11 cellular contexts compared by ENCODE assay signal in the genomic region with DNA sequence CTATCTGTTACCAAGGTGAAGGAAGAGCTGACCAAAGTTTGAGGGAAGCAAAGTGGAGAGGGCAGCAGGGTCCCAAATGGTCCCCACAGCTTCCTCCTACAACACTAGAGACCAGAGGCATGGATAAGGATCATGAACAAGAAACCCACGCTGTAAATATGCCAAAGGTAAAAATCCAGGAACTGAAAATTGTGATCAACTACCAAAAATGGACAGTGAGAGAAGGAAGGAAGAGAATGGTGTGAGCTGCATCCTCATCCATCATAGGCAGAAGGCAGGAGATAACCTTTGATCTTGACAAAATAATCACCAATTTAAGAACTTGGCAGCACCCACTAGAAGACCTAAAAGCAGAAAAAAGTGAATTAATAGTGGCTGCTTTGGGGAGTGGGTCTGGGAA.
DNase-seq lines count a peak whose midpoint lies in the region; ATAC-seq and TF ChIP-seq lines count a peak whose summit lies in the region.
"Had no signal": no experiment of that assay in that cellular context is flagged by ENCODE, and none has a peak within 500 bp of the region (broad histone marks: within the 10 kb centered on the region; RNA-seq: fewer than 3 reads in every experiment).

No MANE protein-coding gene starts in this region.

- peaks cover 6% of the 10 kb centered on the region for H3K36me3 ChIP-seq in CD4-positive, CD25-positive, alpha-beta regulatory T cell (ENCODE audit: control insufficient read depth, insufficient read depth, low read length)
- H3K36me3 ChIP-seq in neural cell (ENCODE audit: insufficient read depth, low read length) (no peaks in the 10 kb centered on the region), hepatocyte (replicated peaks; ENCODE audit: insufficient read depth, low read depth) (no peaks in the 10 kb centered on the region)

- H3K9ac ChIP-seq in neural cell (ENCODE audit: low read length), result no peak overlapping the region

- peak overlapping the region; percentile 65 for H3K4me3 ChIP-seq in CD4-positive, CD25-positive, alpha-beta regulatory T cell (ENCODE audit: low read depth, low read length)
- peak overlapping the region; percentile 38 for H3K4me3 ChIP-seq in Jurkat, Clone E6-1 (ENCODE audit: low read length)
- H3K4me3 ChIP-seq in neural cell (ENCODE audit: low read length) (peak overlapping the region; percentile 82), hepatocyte (no peak overlapping the region)

- no peaks in the 10 kb centered on the region for H3K9me2 ChIP-seq in neural cell (ENCODE audit: insufficient read depth, low read length)
- no peaks in the 10 kb centered on the region for H3K9me2 ChIP-seq in hepatocyte (replicated peaks; ENCODE audit: insufficient read depth)

- peaks cover 36 to 88% (median 78%) of the 10 kb centered on the region in 4 donors for H3K4me1 Mint-ChIP-seq in CD4-positive, CD25-positive, alpha-beta regulatory T cell
- peaks cover 87% of the 10 kb centered on the region for H3K4me1 Mint-ChIP-seq in activated naive CD8-positive, alpha-beta T cell (ENCODE audit: low read depth)

- no peak for ATAC-seq in CD4-positive, CD25-positive, alpha-beta regulatory T cell (ENCODE audit: low read depth in 2 of 2)
- no peak for ATAC-seq in HG02973 (IDR thresholded peaks at IDR 0.05; ENCODE audit: unreplicated experiment)

- peak overlapping the region; percentile 62 to 95 (median 78) for H3K4me3 Mint-ChIP-seq in CD4-positive, CD25-positive, alpha-beta regulatory T cell
- peak overlapping the region; percentile 74 for H3K4me3 Mint-ChIP-seq in activated naive CD8-positive, alpha-beta T cell

- no peak for DNase-seq in CD4-positive, CD25-positive, alpha-beta regulatory T cell
- no peak for DNase-seq in Jurkat, Clone E6-1 (ENCODE audit: low read depth, low spot score)
- DNase-seq in GM13976 (ENCODE audit: low spot score), result no peak
- no peak for DNase-seq in hepatocyte (ENCODE audit: low spot score)
- DNase-seq in NCI-H446 treated with DMSO at 0.1 percent for 48 hours (lab: John Stamatoyannopoulos, UW), result no peak
- DNase-seq: DMS153; NCI-H524; stimulated activated CD4-positive, alpha-beta T cell treated with anti-CD3 and anti-CD28 coated beads, Interleukin-1b, Interleukin-23, amount 100 ng/mL, for 48 hours had no signal

- peaks cover 64% of the 10 kb centered on the region for H3K79me2 ChIP-seq in neural cell (replicated peaks; ENCODE audit: insufficient read depth, low read length)
- peaks cover 96% of the 10 kb centered on the region for H3K79me2 ChIP-seq in hepatocyte

- peak overlapping the region; percentile 83 to 89 (median 87) for H3K27ac Mint-ChIP-seq in CD4-positive, CD25-positive, alpha-beta regulatory T cell
- peak overlapping the region; percentile 95 for H3K27ac Mint-ChIP-seq in activated naive CD8-positive, alpha-beta T cell

- TF ChIP-seq EP300 in neural cell (conservative IDR thresholded peaks at IDR 0.05; ENCODE audit: poor library complexity, severe bottlenecking), result no peak

- H3K27me3 Mint-ChIP-seq in CD4-positive, CD25-positive, alpha-beta regulatory T cell, result no peaks in the 10 kb centered on the region
- H3K27me3 Mint-ChIP-seq in activated naive CD8-positive, alpha-beta T cell, result no peaks in the 10 kb centered on the region

- no peaks in the 10 kb centered on the region for H3K9me3 Mint-ChIP-seq in CD4-positive, CD25-positive, alpha-beta regulatory T cell
- no peaks in the 10 kb centered on the region for H3K9me3 Mint-ChIP-seq in activated naive CD8-positive, alpha-beta T cell (ENCODE audit: low read depth)

- H3K4me1 ChIP-seq in CD4-positive, CD25-positive, alpha-beta regulatory T cell (ENCODE audit: control insufficient read depth, insufficient read depth, low read length, poor library complexity, severe bottlenecking), result peaks cover 88% of the 10 kb centered on the region
- peaks cover 36% of the 10 kb centered on the region for H3K4me1 ChIP-seq in hepatocyte (ENCODE audit: insufficient read depth)

- H3K27me3 ChIP-seq in CD4-positive, CD25-positive, alpha-beta regulatory T cell (ENCODE audit: control insufficient read depth, insufficient read depth, low read length), result no peaks in the 10 kb centered on the region
- H3K27me3 ChIP-seq in neural cell (ENCODE audit: insufficient read depth, low read depth, low read length), result no peaks in the 10 kb centered on the region
- no peaks in the 10 kb centered on the region for H3K27me3 ChIP-seq in hepatocyte

- 93% methylated on average over 1 of the region's 1 CpG for WGBS in hepatocyte (ENCODE audit: low lambda C conversion rate, missing lambda C conversion rate)

- no peak overlapping the region for H2AFZ ChIP-seq in neural cell (ENCODE audit: low read depth, low read length)
- no peak overlapping the region for H2AFZ ChIP-seq in hepatocyte

- no peak for TF ChIP-seq CTCF in neural cell (IDR thresholded peaks at IDR 0.05; ENCODE audit: poor library complexity, severe bottlenecking)
- TF ChIP-seq CTCF in GM13976 (IDR thresholded peaks at IDR 0.05; ENCODE audit: borderline replicate concordance, control extremely low read depth, extremely low read depth, insufficient read depth, missing control alignments), result no peak
- no peak for TF ChIP-seq CTCF in hepatocyte (IDR thresholded peaks at IDR 0.05; ENCODE audit: poor library complexity)

- no peaks in the 10 kb centered on the region for H4K20me1 ChIP-seq in neural cell (ENCODE audit: insufficient read depth)
- H4K20me1 ChIP-seq in hepatocyte (ENCODE audit: insufficient read depth, poor library complexity, severe bottlenecking), result peaks cover 91% of the 10 kb centered on the region

- in situ Hi-C loops in GM13976 (cut with MboI; ENCODE audit: low sequenced_read_pairs, unreplicated experiment), result no loop called here

- no peaks in the 10 kb centered on the region for H3F3A ChIP-seq in neural cell (ENCODE audit: insufficient read depth, low read length, poor library complexity, severe bottlenecking)

- H3K36me3 Mint-ChIP-seq in CD4-positive, CD25-positive, alpha-beta regulatory T cell, result peaks cover 8% of the 10 kb centered on the region
- H3K36me3 Mint-ChIP-seq in activated naive CD8-positive, alpha-beta T cell, result no peaks in the 10 kb centered on the region

- no peaks in the 10 kb centered on the region for H3K9me3 ChIP-seq in CD4-positive, CD25-positive, alpha-beta regulatory T cell (ENCODE audit: control insufficient read depth in 2 of 2, low read length in 2 of 2)
- H3K9me3 ChIP-seq in neural cell (ENCODE audit: low read length) (no peaks in the 10 kb centered on the region), hepatocyte (ENCODE audit: low read depth) (no peaks in the 10 kb centered on the region)

- no peak for TF ChIP-seq RAD21 in neural cell (conservative IDR thresholded peaks at IDR 0.05)

- H3K4me2 ChIP-seq in neural cell (ENCODE audit: low read length) (no peak overlapping the region), hepatocyte (no peak overlapping the region)

- peak overlapping the region; percentile 69 for H3K27ac ChIP-seq in CD4-positive, CD25-positive, alpha-beta regulatory T cell (ENCODE audit: insufficient read depth, low read length, poor library complexity, severe bottlenecking)
- no peak overlapping the region for H3K27ac ChIP-seq in neural cell (ENCODE audit: low read length)
- no peak overlapping the region for H3K27ac ChIP-seq in hepatocyte

TF ChIP-seq in neural cell, 6 proteins besides CTCF, POLR2A, EP300 and RAD21:
- TF ChIP-seq EZH2 (IDR thresholded peaks at IDR 0.05; ENCODE audit: borderline replicate concordance, insufficient read depth, low read length, poor library complexity, severe bottlenecking) (no peak), MXI1 (conservative IDR thresholded peaks at IDR 0.05; ENCODE audit: poor library complexity, severe bottlenecking) (no peak), SMC3 (conservative IDR thresholded peaks at IDR 0.05; ENCODE audit: poor library complexity) (no peak)
- TF ChIP-seq, protein P1, sequence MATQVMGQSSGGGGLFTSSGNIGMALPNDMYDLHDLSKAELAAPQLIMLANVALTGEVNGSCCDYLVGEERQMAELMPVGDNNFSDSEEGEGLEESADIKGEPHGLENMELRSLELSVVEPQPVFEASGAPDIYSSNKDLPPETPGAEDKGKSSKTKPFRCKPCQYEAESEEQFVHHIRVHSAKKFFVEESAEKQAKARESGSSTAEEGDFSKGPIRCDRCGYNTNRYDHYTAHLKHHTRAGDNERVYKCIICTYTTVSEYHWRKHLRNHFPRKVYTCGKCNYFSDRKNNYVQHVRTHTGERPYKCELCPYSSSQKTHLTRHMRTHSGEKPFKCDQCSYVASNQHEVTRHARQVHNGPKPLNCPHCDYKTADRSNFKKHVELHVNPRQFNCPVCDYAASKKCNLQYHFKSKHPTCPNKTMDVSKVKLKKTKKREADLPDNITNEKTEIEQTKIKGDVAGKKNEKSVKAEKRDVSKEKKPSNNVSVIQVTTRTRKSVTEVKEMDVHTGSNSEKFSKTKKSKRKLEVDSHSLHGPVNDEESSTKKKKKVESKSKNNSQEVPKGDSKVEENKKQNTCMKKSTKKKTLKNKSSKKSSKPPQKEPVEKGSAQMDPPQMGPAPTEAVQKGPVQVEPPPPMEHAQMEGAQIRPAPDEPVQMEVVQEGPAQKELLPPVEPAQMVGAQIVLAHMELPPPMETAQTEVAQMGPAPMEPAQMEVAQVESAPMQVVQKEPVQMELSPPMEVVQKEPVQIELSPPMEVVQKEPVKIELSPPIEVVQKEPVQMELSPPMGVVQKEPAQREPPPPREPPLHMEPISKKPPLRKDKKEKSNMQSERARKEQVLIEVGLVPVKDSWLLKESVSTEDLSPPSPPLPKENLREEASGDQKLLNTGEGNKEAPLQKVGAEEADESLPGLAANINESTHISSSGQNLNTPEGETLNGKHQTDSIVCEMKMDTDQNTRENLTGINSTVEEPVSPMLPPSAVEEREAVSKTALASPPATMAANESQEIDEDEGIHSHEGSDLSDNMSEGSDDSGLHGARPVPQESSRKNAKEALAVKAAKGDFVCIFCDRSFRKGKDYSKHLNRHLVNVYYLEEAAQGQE (IDR thresholded peaks at IDR 0.05; ENCODE audit: borderline replicate concordance), result no peak
